In the genomic region with DNA sequence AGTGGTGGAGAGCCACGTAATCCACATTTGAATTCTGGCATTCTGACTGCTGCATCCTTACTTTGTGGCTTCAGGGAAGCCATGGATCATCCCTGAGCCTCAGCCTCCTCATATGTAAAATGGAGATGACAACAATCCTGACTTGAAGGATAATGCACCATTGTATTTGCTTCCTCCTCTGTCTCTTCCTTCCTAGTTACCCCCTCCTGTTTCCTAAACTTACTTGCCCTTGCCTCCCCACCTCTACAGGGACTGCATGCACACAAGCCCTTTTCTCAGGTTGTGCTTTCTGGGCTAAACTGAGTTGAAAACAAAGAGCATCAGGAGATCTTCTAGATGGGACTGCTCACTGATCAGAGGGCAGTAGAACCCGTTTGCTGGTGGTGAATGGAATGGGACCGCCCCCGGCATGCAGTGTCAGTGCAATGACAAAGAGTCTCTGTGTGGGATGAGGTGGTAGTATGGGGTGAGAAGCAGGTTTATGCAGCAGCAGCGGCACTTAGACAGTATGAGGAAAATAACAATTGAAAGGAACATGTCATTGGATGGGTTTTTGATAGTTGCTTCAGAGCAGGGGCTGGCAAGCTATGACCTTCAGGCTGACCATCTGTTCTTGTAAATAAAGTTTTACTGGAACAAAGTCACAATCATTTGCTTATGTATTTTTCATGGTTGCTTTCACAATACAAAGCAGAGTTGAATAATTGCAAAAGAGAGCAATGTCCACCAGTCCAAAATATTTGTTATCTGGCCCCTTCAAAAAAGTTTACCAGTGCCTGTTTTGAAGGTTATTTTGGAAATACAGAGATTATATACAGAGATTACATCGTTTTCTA, we compare ENCODE assay signal across 3 cellular contexts.
TF ChIP-seq lines count a peak whose summit lies in the region.

No MANE protein-coding gene starts in this region.

TF ChIP-seq in HEK293, 187 proteins besides CTCF, POLR2A, EP300 and RAD21:
- no peak for TF ChIP-seq HOXD13 (CRISPR knock-in tag; IDR thresholded peaks at IDR 0.05; ENCODE audit: borderline replicate concordance)
- 0 out of 2 replicates have a peak, but pooled peaks have one; percentile 15 for TF ChIP-seq ZFHX2 (tag by site-specific recombination; conservative IDR thresholded peaks at IDR 0.05)
- peak; percentile 36; the same call in 1 of the 2 replicates for TF ChIP-seq EGR2 (tag by site-specific recombination; IDR thresholded peaks at IDR 0.05; ENCODE audit: low read depth)

TF ChIP-seq in H1, 55 proteins besides CTCF, POLR2A, EP300 and RAD21:
- no peak for TF ChIP-seq RXRA (IDR thresholded peaks at IDR 0.05; ENCODE audit: insufficient read depth, low read depth, low read length)
- no peak for TF ChIP-seq RBBP5 (IDR thresholded peaks at IDR 0.05; ENCODE audit: borderline replicate concordance, low read depth, low read length)
- no peak for TF ChIP-seq JUN (IDR thresholded peaks at IDR 0.05; ENCODE audit: low read depth, low read length)
- no peak for TF ChIP-seq KDM5A (IDR thresholded peaks at IDR 0.05; ENCODE audit: low read length)
- TF ChIP-seq E2F6 (IDR thresholded peaks at IDR 0.05), result no peak
- no peak for TF ChIP-seq SP2 (IDR thresholded peaks at IDR 0.05; ENCODE audit: low read length)
- no peak for TF ChIP-seq FOSL1 (IDR thresholded peaks at IDR 0.05; ENCODE audit: insufficient read depth, low read depth, low read length)
- TF ChIP-seq YY1 (IDR thresholded peaks at IDR 0.05; ENCODE audit: low read depth, low read length), result no peak
- no peak for TF ChIP-seq BACH1 (IDR thresholded peaks at IDR 0.05; ENCODE audit: low read length)
- TF ChIP-seq KDM1A (IDR thresholded peaks at IDR 0.05; ENCODE audit: borderline replicate concordance, low read length), result no peak
- no peak for TF ChIP-seq TCF12 (IDR thresholded peaks at IDR 0.05; ENCODE audit: low read depth, low read length)

TF ChIP-seq in liver, 16 proteins besides CTCF, POLR2A, EP300 and RAD21:
- TF ChIP-seq HNF4A (conservative IDR thresholded peaks at IDR 0.05) (peak; percentile 68 to 78), GABPA (IDR thresholded peaks at IDR 0.05 in 1 of 2, conservative IDR thresholded peaks at IDR 0.05 in 1 of 2) (no peak), ZBTB33 (IDR thresholded peaks at IDR 0.05) (no peak), EGR1 (IDR thresholded peaks at IDR 0.05; ENCODE audit: low read depth in 2 of 2) (no peak), RXRA (IDR thresholded peaks at IDR 0.05) (peak; percentile 23 to 64), NR2F2 (IDR thresholded peaks at IDR 0.05) (no peak), HNF4G (IDR thresholded peaks at IDR 0.05) (no peak), JUND (IDR thresholded peaks at IDR 0.05) (no peak), SP1 (IDR thresholded peaks at IDR 0.05) (no peak), YY1 (IDR thresholded peaks at IDR 0.05) (no peak), TAF1 (conservative IDR thresholded peaks at IDR 0.05) (no peak)
- TF ChIP-seq, protein P1, sequence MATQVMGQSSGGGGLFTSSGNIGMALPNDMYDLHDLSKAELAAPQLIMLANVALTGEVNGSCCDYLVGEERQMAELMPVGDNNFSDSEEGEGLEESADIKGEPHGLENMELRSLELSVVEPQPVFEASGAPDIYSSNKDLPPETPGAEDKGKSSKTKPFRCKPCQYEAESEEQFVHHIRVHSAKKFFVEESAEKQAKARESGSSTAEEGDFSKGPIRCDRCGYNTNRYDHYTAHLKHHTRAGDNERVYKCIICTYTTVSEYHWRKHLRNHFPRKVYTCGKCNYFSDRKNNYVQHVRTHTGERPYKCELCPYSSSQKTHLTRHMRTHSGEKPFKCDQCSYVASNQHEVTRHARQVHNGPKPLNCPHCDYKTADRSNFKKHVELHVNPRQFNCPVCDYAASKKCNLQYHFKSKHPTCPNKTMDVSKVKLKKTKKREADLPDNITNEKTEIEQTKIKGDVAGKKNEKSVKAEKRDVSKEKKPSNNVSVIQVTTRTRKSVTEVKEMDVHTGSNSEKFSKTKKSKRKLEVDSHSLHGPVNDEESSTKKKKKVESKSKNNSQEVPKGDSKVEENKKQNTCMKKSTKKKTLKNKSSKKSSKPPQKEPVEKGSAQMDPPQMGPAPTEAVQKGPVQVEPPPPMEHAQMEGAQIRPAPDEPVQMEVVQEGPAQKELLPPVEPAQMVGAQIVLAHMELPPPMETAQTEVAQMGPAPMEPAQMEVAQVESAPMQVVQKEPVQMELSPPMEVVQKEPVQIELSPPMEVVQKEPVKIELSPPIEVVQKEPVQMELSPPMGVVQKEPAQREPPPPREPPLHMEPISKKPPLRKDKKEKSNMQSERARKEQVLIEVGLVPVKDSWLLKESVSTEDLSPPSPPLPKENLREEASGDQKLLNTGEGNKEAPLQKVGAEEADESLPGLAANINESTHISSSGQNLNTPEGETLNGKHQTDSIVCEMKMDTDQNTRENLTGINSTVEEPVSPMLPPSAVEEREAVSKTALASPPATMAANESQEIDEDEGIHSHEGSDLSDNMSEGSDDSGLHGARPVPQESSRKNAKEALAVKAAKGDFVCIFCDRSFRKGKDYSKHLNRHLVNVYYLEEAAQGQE (IDR thresholded peaks at IDR 0.05), result no peak
- TF ChIP-seq, protein P2, sequence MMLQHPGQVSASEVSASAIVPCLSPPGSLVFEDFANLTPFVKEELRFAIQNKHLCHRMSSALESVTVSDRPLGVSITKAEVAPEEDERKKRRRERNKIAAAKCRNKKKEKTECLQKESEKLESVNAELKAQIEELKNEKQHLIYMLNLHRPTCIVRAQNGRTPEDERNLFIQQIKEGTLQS (IDR thresholded peaks at IDR 0.05), result no peak
